In genomic region chr20:14775778-14776177, GRCh38 we compare ENCODE assay signal across 11 cellular contexts.
DNase-seq lines count a peak whose midpoint lies in the region; FAIRE-seq and TF ChIP-seq lines count a peak whose summit lies in the region.
"Had no signal": no experiment of that assay in that cellular context is flagged by ENCODE, and none has a peak within 500 bp of the region (broad histone marks: within the 10 kb centered on the region; RNA-seq: fewer than 3 reads in every experiment).

No MANE protein-coding gene starts in this region.

- H3K4me3 ChIP-seq in SK-N-SH (ENCODE audit: low read depth in 2 of 2, low read length in 1 of 2) (no peak overlapping the region), stomach (no peak overlapping the region), kidney (ENCODE audit: low read length in 2 of 2) (no peak overlapping the region)

- TF ChIP-seq CTCF in SK-N-SH (IDR thresholded peaks at IDR 0.05) (no peak), stomach (IDR thresholded peaks at IDR 0.05) (no peak), kidney (IDR thresholded peaks at IDR 0.05; ENCODE audit: borderline replicate concordance, extremely low read depth, insufficient read depth) (no peak)

- H3K4me1 ChIP-seq in SK-N-SH (ENCODE audit: control insufficient read depth in 1 of 2, insufficient read depth in 2 of 2, low read depth in 1 of 2, low read length in 1 of 2) (peaks cover 0 to 3% of the 10 kb centered on the region in 2 experiments; a peak in 1 of 4 replicates), stomach (peaks cover 0 to 11% (median 5%) of the 10 kb centered on the region in 4 donors), kidney (ENCODE audit: control insufficient read depth in 1 of 2, insufficient read depth in 1 of 2, low read depth in 1 of 2, low read length in 2 of 2) (no peaks in the 10 kb centered on the region)

- POLR2A ChIA-PET in SK-N-SH (lab: Yijun Ruan, JAX) = no interaction called here

- H3K36me3 ChIP-seq in SK-N-SH (replicated peaks in 1 of 2; ENCODE audit: control insufficient read depth in 1 of 2, insufficient read depth in 2 of 2, low read length in 1 of 2) = no peaks in the 10 kb centered on the region
- H3K36me3 ChIP-seq in stomach = no peaks in the 10 kb centered on the region
- H3K36me3 ChIP-seq in kidney (ENCODE audit: control insufficient read depth in 1 of 2, insufficient read depth in 2 of 2, low read length in 2 of 2) = no peaks in the 10 kb centered on the region

- FAIRE-seq in kidney (lab: Jason Lieb, UNC) = no peak
- FAIRE-seq: GM19239 had no signal

- peak overlapping the region in 1 of 2 experiments; percentile 89; a peak in 2 of 4 replicates for H3K27ac ChIP-seq in SK-N-SH (ENCODE audit: low read depth in 2 of 2, low read length in 1 of 2)
- no peak overlapping the region for H3K27ac ChIP-seq in stomach
- no peak overlapping the region for H3K27ac ChIP-seq in kidney (ENCODE audit: low read depth in 2 of 2, low read length in 2 of 2)

- H2AFZ ChIP-seq in SK-N-SH (ENCODE audit: low read depth) = no peak overlapping the region; the same call in 1 of the 2 replicates

- no peak for TF ChIP-seq POLR2A in stomach (IDR thresholded peaks at IDR 0.05)

- DNase-seq in GM04503 (ENCODE audit: low read depth) (peak; percentile 50), SK-N-SH (no peak), fibroblast of the conjunctiva (ENCODE audit: low read depth) (peak; percentile 66), stomach (peak; percentile 58), kidney (no peak), HuH-7.5 (ENCODE audit: low spot score) (no peak), NCI-H510A treated with DMSO at 0.1 percent for 48 hours (lab: John Stamatoyannopoulos, UW) (no peak)
- no peak for DNase-seq in activated effector memory CD4-positive, alpha-beta T cell treated with Interleukin-2 at 50 U/mL for 16 hours
- DNase-seq: activated CD4-positive, alpha-beta T cell treated with anti-CD3 and anti-CD28 coated beads, Interleukin-2, amount 50 U/mL, for 1 hour; natural killer cell had no signal

- H3K27me3 ChIP-seq in SK-N-SH (ENCODE audit: insufficient read depth) (no peaks in the 10 kb centered on the region), stomach (no peaks in the 10 kb centered on the region)

- WGBS in SK-N-SH (ENCODE audit: low lambda C conversion rate) = 30% methylated on average over 2 of the region's 2 CpGs
- WGBS in stomach, 5 donors = 55 to 64% (median 61%) methylated on average over 2 of the region's 2 CpGs

- TF ChIP-seq RAD21 in SK-N-SH (IDR thresholded peaks at IDR 0.05; ENCODE audit: low read length) = no peak

- H3K9ac ChIP-seq in SK-N-SH (no peak overlapping the region), kidney (ENCODE audit: low read length in 2 of 2) (no peak overlapping the region)

- H3K79me2 ChIP-seq in SK-N-SH (ENCODE audit: insufficient read depth) = no peaks in the 10 kb centered on the region

- TF ChIP-seq EP300 in SK-N-SH (IDR thresholded peaks at IDR 0.05; ENCODE audit: borderline replicate concordance in 1 of 2, low read depth in 1 of 2, low read length in 1 of 2) (peak in 1 of 2 experiments; percentile 78; a peak in 2 of 4 replicates), stomach (IDR thresholded peaks at IDR 0.05) (no peak)

- CTCF ChIA-PET in SK-N-SH (lab: Yijun Ruan, JAX) = interaction anchor here (1.2 kb wide), 1 partner anchor 9 kb away, joined by 3 read pairs; no protein-coding TSS in a partner anchor

- peaks cover 12% of the 10 kb centered on the region for H3F3A ChIP-seq in SK-N-SH (replicated peaks; ENCODE audit: insufficient read depth)

- H3K9me3 ChIP-seq in SK-N-SH (no peaks in the 10 kb centered on the region), stomach (no peaks in the 10 kb centered on the region), kidney (ENCODE audit: control insufficient read depth in 1 of 2, low read length in 2 of 2) (no peaks in the 10 kb centered on the region)

- no peaks in the 10 kb centered on the region for H4K20me1 ChIP-seq in SK-N-SH (ENCODE audit: insufficient read depth)

- H3K9me2 ChIP-seq in SK-N-SH = no peaks in the 10 kb centered on the region

- intact Hi-C loops in stomach (cut with DNase I; ENCODE audit: low total_unique reads) (no loop called here), kidney (cut with DNase I) (no loop called here)

- H3K4me2 ChIP-seq in SK-N-SH = 0 out of 2 replicates have a peak overlapping the region, but pooled peaks have one; percentile 9

TF ChIP-seq in SK-N-SH, 30 proteins besides CTCF, POLR2A, EP300 and RAD21:
- TF ChIP-seq GABPA (IDR thresholded peaks at IDR 0.05; ENCODE audit: low read depth) = no peak
- no peak for TF ChIP-seq MXI1 (IDR thresholded peaks at IDR 0.05; ENCODE audit: low read depth, low read length)
- peak; percentile 84 for TF ChIP-seq TCF12 (IDR thresholded peaks at IDR 0.05)
- no peak for TF ChIP-seq CHD2 (IDR thresholded peaks at IDR 0.05; ENCODE audit: low read length, partially characterized antibody)
- TF ChIP-seq SIN3A (IDR thresholded peaks at IDR 0.05; ENCODE audit: borderline replicate concordance, low read depth, low read length) = no peak
- TF ChIP-seq SMC3 (IDR thresholded peaks at IDR 0.05; ENCODE audit: low read depth, low read length) = no peak
- TF ChIP-seq RCOR1 (IDR thresholded peaks at IDR 0.05; ENCODE audit: low read length) = no peak
- peak; percentile 63 for TF ChIP-seq JUND (IDR thresholded peaks at IDR 0.05)
- 0 out of 2 replicates have a peak, but pooled peaks have one; percentile 20 for TF ChIP-seq POLR2AphosphoS5 (IDR thresholded peaks at IDR 0.05; ENCODE audit: low read depth, low read length)
- TF ChIP-seq TEAD4 (IDR thresholded peaks at IDR 0.05; ENCODE audit: borderline replicate concordance, insufficient read depth) = peak; percentile 63; the same call in 1 of the 2 replicates
- no peak for TF ChIP-seq USF2 (IDR thresholded peaks at IDR 0.05; ENCODE audit: borderline replicate concordance, low read depth, low read length)
- no peak for TF ChIP-seq TAF1 (IDR thresholded peaks at IDR 0.05; ENCODE audit: borderline replicate concordance, low read depth, low read length)
- TF ChIP-seq RXRA (IDR thresholded peaks at IDR 0.05; ENCODE audit: borderline replicate concordance, low read depth) = peak; percentile 85; the same call in 1 of the 2 replicates
- TF ChIP-seq, protein P1, sequence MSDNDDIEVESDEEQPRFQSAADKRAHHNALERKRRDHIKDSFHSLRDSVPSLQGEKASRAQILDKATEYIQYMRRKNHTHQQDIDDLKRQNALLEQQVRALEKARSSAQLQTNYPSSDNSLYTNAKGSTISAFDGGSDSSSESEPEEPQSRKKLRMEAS (IDR thresholded peaks at IDR 0.05; ENCODE audit: low read depth) = 0 out of 2 replicates have a peak, but pooled peaks have one; percentile 29
- TF ChIP-seq YY1 (IDR thresholded peaks at IDR 0.05; ENCODE audit: low read depth) = no peak
- no peak for TF ChIP-seq MEF2A (IDR thresholded peaks at IDR 0.05; ENCODE audit: borderline replicate concordance, low read depth)
- TF ChIP-seq FOSL2 (IDR thresholded peaks at IDR 0.05; ENCODE audit: borderline replicate concordance, low read depth) = peak; percentile 57; the same call in 1 of the 2 replicates
- TF ChIP-seq NFIC (IDR thresholded peaks at IDR 0.05; ENCODE audit: borderline replicate concordance) = peak; percentile 90
- peak; percentile 51; the same call in 1 of the 2 replicates for TF ChIP-seq PBX3 (IDR thresholded peaks at IDR 0.05)

Comparison
In these comparisons a context has a peak if more than half of its experiments do, and no peak if none do; other contexts are left out.
1. DNase-seq: peak in GM04503 (single experiment), fibroblast of the conjunctiva (single experiment) and stomach (single experiment); none in SK-N-SH (single experiment), kidney (single experiment), activated effector memory CD4-positive, alpha-beta T cell treated with Interleukin-2 at 50 U/mL for 16 hours (single experiment), HuH-7.5 (single experiment) and NCI-H510A treated with DMSO at 0.1 percent for 48 hours (single experiment).